Comparison of ENCODE assay signal across 2 cellular contexts in genomic region chr4:127015616-127016015, GRCh38.
TF ChIP-seq lines count a peak whose summit lies in the region.

No MANE protein-coding gene starts in this region.

TF ChIP-seq in SK-N-SH, 30 proteins besides CTCF, POLR2A, EP300 and RAD21 (continued from another document):
- TF ChIP-seq YY1 (IDR thresholded peaks at IDR 0.05; ENCODE audit: low read depth) (no peak), SMC3 (IDR thresholded peaks at IDR 0.05; ENCODE audit: low read depth, low read length) (no peak), USF2 (IDR thresholded peaks at IDR 0.05; ENCODE audit: borderline replicate concordance, low read depth, low read length) (no peak), GATA2 (CRISPR knock-in tag; IDR thresholded peaks at IDR 0.05) (no peak), TEAD4 (IDR thresholded peaks at IDR 0.05; ENCODE audit: borderline replicate concordance, insufficient read depth) (no peak), TAF1 (IDR thresholded peaks at IDR 0.05; ENCODE audit: borderline replicate concordance, low read depth, low read length) (no peak), POLR2AphosphoS5 (IDR thresholded peaks at IDR 0.05; ENCODE audit: low read depth, low read length) (no peak), EZH2phosphoT487 (IDR thresholded peaks at IDR 0.05; ENCODE audit: borderline replicate concordance, low read depth) (no peak), RFX5 (IDR thresholded peaks at IDR 0.05; ENCODE audit: low read length) (no peak), RXRA (IDR thresholded peaks at IDR 0.05; ENCODE audit: borderline replicate concordance, low read depth) (no peak), FOXM1 (IDR thresholded peaks at IDR 0.05; ENCODE audit: low read depth) (no peak), JUND (IDR thresholded peaks at IDR 0.05) (no peak), ELF1 (IDR thresholded peaks at IDR 0.05) (no peak), MEF2A (IDR thresholded peaks at IDR 0.05; ENCODE audit: borderline replicate concordance, low read depth) (no peak)
- TF ChIP-seq, protein P1, sequence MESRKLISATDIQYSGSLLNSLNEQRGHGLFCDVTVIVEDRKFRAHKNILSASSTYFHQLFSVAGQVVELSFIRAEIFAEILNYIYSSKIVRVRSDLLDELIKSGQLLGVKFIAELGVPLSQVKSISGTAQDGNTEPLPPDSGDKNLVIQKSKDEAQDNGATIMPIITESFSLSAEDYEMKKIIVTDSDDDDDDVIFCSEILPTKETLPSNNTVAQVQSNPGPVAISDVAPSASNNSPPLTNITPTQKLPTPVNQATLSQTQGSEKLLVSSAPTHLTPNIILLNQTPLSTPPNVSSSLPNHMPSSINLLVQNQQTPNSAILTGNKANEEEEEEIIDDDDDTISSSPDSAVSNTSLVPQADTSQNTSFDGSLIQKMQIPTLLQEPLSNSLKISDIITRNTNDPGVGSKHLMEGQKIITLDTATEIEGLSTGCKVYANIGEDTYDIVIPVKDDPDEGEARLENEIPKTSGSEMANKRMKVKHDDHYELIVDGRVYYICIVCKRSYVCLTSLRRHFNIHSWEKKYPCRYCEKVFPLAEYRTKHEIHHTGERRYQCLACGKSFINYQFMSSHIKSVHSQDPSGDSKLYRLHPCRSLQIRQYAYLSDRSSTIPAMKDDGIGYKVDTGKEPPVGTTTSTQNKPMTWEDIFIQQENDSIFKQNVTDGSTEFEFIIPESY (IDR thresholded peaks at IDR 0.05; ENCODE audit: borderline replicate concordance, low read depth) = no peak
- TF ChIP-seq, protein P2, sequence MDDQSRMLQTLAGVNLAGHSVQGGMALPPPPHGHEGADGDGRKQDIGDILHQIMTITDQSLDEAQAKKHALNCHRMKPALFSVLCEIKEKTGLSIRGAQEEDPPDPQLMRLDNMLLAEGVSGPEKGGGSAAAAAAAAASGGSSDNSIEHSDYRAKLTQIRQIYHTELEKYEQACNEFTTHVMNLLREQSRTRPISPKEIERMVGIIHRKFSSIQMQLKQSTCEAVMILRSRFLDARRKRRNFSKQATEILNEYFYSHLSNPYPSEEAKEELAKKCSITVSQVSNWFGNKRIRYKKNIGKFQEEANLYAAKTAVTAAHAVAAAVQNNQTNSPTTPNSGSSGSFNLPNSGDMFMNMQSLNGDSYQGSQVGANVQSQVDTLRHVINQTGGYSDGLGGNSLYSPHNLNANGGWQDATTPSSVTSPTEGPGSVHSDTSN (IDR thresholded peaks at IDR 0.05) = no peak

TF ChIP-seq in SK-N-SH treated with all-trans-retinoic acid at 6 μM for 48 hours, 23 proteins besides CTCF, POLR2A, EP300 and RAD21:
- TF ChIP-seq, protein P3, sequence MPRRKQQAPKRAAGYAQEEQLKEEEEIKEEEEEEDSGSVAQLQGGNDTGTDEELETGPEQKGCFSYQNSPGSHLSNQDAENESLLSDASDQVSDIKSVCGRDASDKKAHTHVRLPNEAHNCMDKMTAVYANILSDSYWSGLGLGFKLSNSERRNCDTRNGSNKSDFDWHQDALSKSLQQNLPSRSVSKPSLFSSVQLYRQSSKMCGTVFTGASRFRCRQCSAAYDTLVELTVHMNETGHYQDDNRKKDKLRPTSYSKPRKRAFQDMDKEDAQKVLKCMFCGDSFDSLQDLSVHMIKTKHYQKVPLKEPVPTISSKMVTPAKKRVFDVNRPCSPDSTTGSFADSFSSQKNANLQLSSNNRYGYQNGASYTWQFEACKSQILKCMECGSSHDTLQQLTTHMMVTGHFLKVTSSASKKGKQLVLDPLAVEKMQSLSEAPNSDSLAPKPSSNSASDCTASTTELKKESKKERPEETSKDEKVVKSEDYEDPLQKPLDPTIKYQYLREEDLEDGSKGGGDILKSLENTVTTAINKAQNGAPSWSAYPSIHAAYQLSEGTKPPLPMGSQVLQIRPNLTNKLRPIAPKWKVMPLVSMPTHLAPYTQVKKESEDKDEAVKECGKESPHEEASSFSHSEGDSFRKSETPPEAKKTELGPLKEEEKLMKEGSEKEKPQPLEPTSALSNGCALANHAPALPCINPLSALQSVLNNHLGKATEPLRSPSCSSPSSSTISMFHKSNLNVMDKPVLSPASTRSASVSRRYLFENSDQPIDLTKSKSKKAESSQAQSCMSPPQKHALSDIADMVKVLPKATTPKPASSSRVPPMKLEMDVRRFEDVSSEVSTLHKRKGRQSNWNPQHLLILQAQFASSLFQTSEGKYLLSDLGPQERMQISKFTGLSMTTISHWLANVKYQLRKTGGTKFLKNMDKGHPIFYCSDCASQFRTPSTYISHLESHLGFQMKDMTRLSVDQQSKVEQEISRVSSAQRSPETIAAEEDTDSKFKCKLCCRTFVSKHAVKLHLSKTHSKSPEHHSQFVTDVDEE (CRISPR knock-in tag; IDR thresholded peaks at IDR 0.05) = no peak
- no peak for TF ChIP-seq ZNF70 (CRISPR knock-in tag; IDR thresholded peaks at IDR 0.05)
- no peak for TF ChIP-seq PPARA (CRISPR knock-in tag; IDR thresholded peaks at IDR 0.05; ENCODE audit: borderline replicate concordance)
- TF ChIP-seq ZFP30 (CRISPR knock-in tag; IDR thresholded peaks at IDR 0.05) = no peak
- TF ChIP-seq OSR1 (CRISPR knock-in tag; IDR thresholded peaks at IDR 0.05) = no peak
- TF ChIP-seq, protein P4, sequence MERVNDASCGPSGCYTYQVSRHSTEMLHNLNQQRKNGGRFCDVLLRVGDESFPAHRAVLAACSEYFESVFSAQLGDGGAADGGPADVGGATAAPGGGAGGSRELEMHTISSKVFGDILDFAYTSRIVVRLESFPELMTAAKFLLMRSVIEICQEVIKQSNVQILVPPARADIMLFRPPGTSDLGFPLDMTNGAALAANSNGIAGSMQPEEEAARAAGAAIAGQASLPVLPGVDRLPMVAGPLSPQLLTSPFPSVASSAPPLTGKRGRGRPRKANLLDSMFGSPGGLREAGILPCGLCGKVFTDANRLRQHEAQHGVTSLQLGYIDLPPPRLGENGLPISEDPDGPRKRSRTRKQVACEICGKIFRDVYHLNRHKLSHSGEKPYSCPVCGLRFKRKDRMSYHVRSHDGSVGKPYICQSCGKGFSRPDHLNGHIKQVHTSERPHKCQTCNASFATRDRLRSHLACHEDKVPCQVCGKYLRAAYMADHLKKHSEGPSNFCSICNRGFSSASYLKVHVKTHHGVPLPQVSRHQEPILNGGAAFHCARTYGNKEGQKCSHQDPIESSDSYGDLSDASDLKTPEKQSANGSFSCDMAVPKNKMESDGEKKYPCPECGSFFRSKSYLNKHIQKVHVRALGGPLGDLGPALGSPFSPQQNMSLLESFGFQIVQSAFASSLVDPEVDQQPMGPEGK (CRISPR knock-in tag; IDR thresholded peaks at IDR 0.05; ENCODE audit: borderline replicate concordance) = no peak
- no peak for TF ChIP-seq ZFP3 (CRISPR knock-in tag; IDR thresholded peaks at IDR 0.05)
- no peak for TF ChIP-seq TCF4 (CRISPR knock-in tag; IDR thresholded peaks at IDR 0.05; ENCODE audit: borderline replicate concordance)
- no peak for TF ChIP-seq SNAI2 (CRISPR knock-in tag; IDR thresholded peaks at IDR 0.05)
- TF ChIP-seq CSDC2 (CRISPR knock-in tag; IDR thresholded peaks at IDR 0.05) = no peak
- TF ChIP-seq, protein P5, sequence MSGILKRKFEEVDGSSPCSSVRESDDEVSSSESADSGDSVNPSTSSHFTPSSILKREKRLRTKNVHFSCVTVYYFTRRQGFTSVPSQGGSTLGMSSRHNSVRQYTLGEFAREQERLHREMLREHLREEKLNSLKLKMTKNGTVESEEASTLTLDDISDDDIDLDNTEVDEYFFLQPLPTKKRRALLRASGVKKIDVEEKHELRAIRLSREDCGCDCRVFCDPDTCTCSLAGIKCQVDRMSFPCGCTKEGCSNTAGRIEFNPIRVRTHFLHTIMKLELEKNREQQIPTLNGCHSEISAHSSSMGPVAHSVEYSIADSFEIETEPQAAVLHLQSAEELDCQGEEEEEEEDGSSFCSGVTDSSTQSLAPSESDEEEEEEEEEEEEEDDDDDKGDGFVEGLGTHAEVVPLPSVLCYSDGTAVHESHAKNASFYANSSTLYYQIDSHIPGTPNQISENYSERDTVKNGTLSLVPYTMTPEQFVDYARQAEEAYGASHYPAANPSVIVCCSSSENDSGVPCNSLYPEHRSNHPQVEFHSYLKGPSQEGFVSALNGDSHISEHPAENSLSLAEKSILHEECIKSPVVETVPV (CRISPR knock-in tag; IDR thresholded peaks at IDR 0.05) = no peak
